In the genomic region with DNA sequence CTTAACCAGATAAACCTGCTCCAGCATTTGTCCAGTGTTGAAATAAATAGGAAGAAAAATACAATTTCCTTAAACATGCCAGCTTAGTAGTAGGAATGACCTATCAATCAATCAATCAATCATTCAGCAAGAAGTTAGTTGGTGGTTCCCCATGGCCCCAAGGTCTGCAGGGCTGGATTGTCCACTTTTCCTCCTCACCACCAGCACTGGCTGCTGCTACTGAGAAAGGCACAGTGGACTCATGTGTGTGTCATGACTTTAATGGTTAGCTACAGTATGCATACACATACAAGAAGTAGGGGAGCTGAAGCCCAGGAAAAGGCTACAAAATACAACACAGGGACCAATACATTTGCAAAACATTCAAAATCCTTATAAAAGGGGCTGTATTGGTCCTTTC, we compare ENCODE assay signal across 22 cellular contexts.
"Had no signal": no experiment of that assay in that cellular context is flagged by ENCODE, and none has a peak within 500 bp of the region (broad histone marks: within the 10 kb centered on the region; RNA-seq: fewer than 3 reads in every experiment).

No MANE protein-coding gene starts in this region.

- H3K36me3 ChIP-seq: uterus had no signal

- H3K4me3 ChIP-seq: body of pancreas, mucosa of descending colon, neural progenitor cell, tibial nerve, uterus had no signal

- H3K27ac ChIP-seq: body of pancreas, epithelial cell of prostate, neural progenitor cell, tibial nerve, uterus had no signal

- H3K9ac ChIP-seq: neural progenitor cell had no signal

- ATAC-seq: body of pancreas, left cardiac atrium, mucosa of descending colon had no signal

- H3K9me3 ChIP-seq: body of pancreas, mucosa of descending colon, tibial nerve, uterus had no signal

- H3K27ac Mint-ChIP-seq: naive B cell, neural progenitor cell, progenitor cell of endocrine pancreas had no signal

- H3K4me3 Mint-ChIP-seq: neural progenitor cell had no signal

- DNase-seq: activated CD4-positive, alpha-beta T cell treated with anti-CD3 and anti-CD28 coated beads, Interleukin-2, amount 50 U/mL, for 1 hour; activated effector memory CD4-positive, alpha-beta T cell treated with Interleukin-2 at 50 U/mL for 16 hours; activated naive CD4-positive, alpha-beta T cell treated with anti-CD3 and anti-CD28 coated beads, Interleukin-2, amount 50 U/mL, for 16 hours; activated T-cell treated with anti-CD3 and anti-CD28 coated beads, Interleukin-2, amount 50 U/mL, for 1 hour; amygdala; body of pancreas; foreskin fibroblast; hippocampal formation; left cardiac atrium; mesenchymal stem cell; mucosa of descending colon; naive B cell; stimulated activated CD4-positive, alpha-beta T cell treated with anti-CD3 and anti-CD28 coated beads, Interleukin-2, amount 100 ng/mL, for 24 hours; stimulated activated naive CD4-positive, alpha-beta T cell treated with Interleukin-2 at 50 U/mL for 16 hours; T-helper 1 cell; T-helper 9 cell; uterus had no signal

- H3K4me2 ChIP-seq: neural progenitor cell had no signal

- H2AFZ ChIP-seq: neural progenitor cell had no signal

- H3K27me3 ChIP-seq: body of pancreas, neural progenitor cell, tibial nerve, uterus had no signal

- H3K9me3 Mint-ChIP-seq: naive B cell, neural progenitor cell had no signal

- FAIRE-seq: islet of Langerhans had no signal

- H3K27me3 Mint-ChIP-seq: naive B cell, progenitor cell of endocrine pancreas had no signal
